In genomic region chr7:157628456-157628855, GRCh38 we compare ENCODE assay signal across 17 cellular contexts.
"Had no signal": no experiment of that assay in that cellular context is flagged by ENCODE, and none has a peak within 500 bp of the region (broad histone marks: within the 10 kb centered on the region; RNA-seq: fewer than 3 reads in every experiment).

No MANE protein-coding gene starts in this region.

- H3K27me3 ChIP-seq: body of pancreas, tibial nerve had no signal

- H3K9me3 ChIP-seq: adrenal gland, body of pancreas, left lung, lower lobe of right lung, tibial nerve had no signal

- ATAC-seq: activated CD4-positive, alpha-beta T cell treated with anti-CD3 and anti-CD28 coated beads for 36 hours; activated naive CD4-positive, alpha-beta T cell treated with anti-CD3 and anti-CD28 coated beads, Interleukin-2, amount 50 U/mL, for 72 hours; activated T-cell treated with anti-CD3 and anti-CD28 coated beads, Interleukin-2, amount 50 U/mL, for 4 hours; body of pancreas; left lung; lower lobe of right lung; right cardiac atrium; T-cell had no signal

- H3K4me3 ChIP-seq: adrenal gland, body of pancreas, left lung, lower lobe of right lung, tibial nerve had no signal

- H3K36me3 Mint-ChIP-seq: activated naive CD4-positive, alpha-beta T cell treated with anti-CD3 and anti-CD28 coated beads, Interleukin-2, amount 50 U/mL, for 72 hours; T-cell had no signal

- H3K4me3 Mint-ChIP-seq: activated CD4-positive, alpha-beta T cell treated with anti-CD3 and anti-CD28 coated beads for 36 hours; activated T-cell treated with anti-CD3 and anti-CD28 coated beads, Interleukin-2, amount 50 U/mL, for 4 hours; T-helper 2 cell treated with Interferon-gamma antibody and Interleukin-4, amounts not matched to agents 5 μg/mL and 100 μg/mL, for 36 hours had no signal

- H3K36me3 ChIP-seq: adrenal gland, left lung, lower lobe of right lung, tibial nerve had no signal

- H3K27ac Mint-ChIP-seq: activated CD4-positive, alpha-beta T cell treated with anti-CD3 and anti-CD28 coated beads for 36 hours; activated naive CD4-positive, alpha-beta T cell treated with anti-CD3 and anti-CD28 coated beads, Interleukin-2, amount 50 U/mL, for 72 hours; T-helper 2 cell treated with Interferon-gamma antibody and Interleukin-4, amounts not matched to agents 5 μg/mL and 100 μg/mL, for 36 hours had no signal

- H3K27ac ChIP-seq: adrenal gland, body of pancreas, left lung, lower lobe of right lung, tibial nerve had no signal

- H3K4me1 ChIP-seq: adrenal gland, body of pancreas, left lung, lower lobe of right lung, tibial nerve had no signal

- H3K9me3 Mint-ChIP-seq: activated naive CD4-positive, alpha-beta T cell treated with anti-CD3 and anti-CD28 coated beads, Interleukin-2, amount 50 U/mL, for 72 hours; activated T-cell treated with anti-CD3 and anti-CD28 coated beads, Interleukin-2, amount 50 U/mL, for 4 hours; T-cell; T-helper 2 cell treated with Interferon-gamma antibody and Interleukin-4, amounts not matched to agents 5 μg/mL and 100 μg/mL, for 36 hours had no signal

- DNase-seq: activated CD4-positive, alpha-beta T cell treated with anti-CD3 and anti-CD28 coated beads for 36 hours; activated CD4-positive, CD25-positive, alpha-beta regulatory T cell; activated naive CD4-positive, alpha-beta T cell; activated T-cell treated with anti-CD3 and anti-CD28 coated beads, Interleukin-2, amount 50 U/mL, for 4 hours; adrenal gland; aorta; body of pancreas; effector CD8-positive, alpha-beta T cell; left lung; lower lobe of right lung; mesenchymal stem cell; occipital lobe; right cardiac atrium had no signal
